ENCODE assay signal across 14 cellular contexts in genomic region chr2:64338910-64339500, GRCh38.
DNase-seq lines count a peak whose midpoint lies in the region; ATAC-seq, FAIRE-seq and TF ChIP-seq lines count a peak whose summit lies in the region.
"Had no signal": no experiment of that assay in that cellular context is flagged by ENCODE, and none has a peak within 500 bp of the region (broad histone marks: within the 10 kb centered on the region; RNA-seq: fewer than 3 reads in every experiment).

No MANE protein-coding gene starts in this region.

- no peak overlapping the region for H4K91ac ChIP-seq in IMR-90 (ENCODE audit: insufficient read depth, low read depth, low read length)

- H3K4me3 ChIP-seq in IMR-90 (ENCODE audit: insufficient read depth, low read depth, low read length): no peak overlapping the region
- H3K4me3 ChIP-seq: body of pancreas, lung, right lobe of liver had no signal

- TF ChIP-seq CTCF in IMR-90 (conservative IDR thresholded peaks at IDR 0.05; ENCODE audit: low read depth, low read length) (no peak), HFFc6 (IDR thresholded peaks at IDR 0.05) (no peak)

- H3K9me3 Mint-ChIP-seq in activated naive CD8-positive, alpha-beta T cell treated with anti-CD3 and anti-CD28 coated beads for 36 hours: no peaks in the 10 kb centered on the region
- no peaks in the 10 kb centered on the region for H3K9me3 Mint-ChIP-seq in natural killer cell treated with Interleukin-12 subunit alpha and Interleukin-12 subunit beta and Interleukin-15 and Interleukin-18, amount 100 ng/mL, for 72 hours
- no peaks in the 10 kb centered on the region for H3K9me3 Mint-ChIP-seq in HFFc6

- BruUV-seq in IMR-90 (replicated peaks; lab: Mats Ljungman, UMichigan): no TSS peak

- no peak for TF ChIP-seq POLR2A in IMR-90 (IDR thresholded peaks at IDR 0.05; ENCODE audit: low read depth, low read length)

- H3K4me2 ChIP-seq in IMR-90 (ENCODE audit: low read depth, low read length): no peak overlapping the region

- H3K27ac ChIP-seq in IMR-90 (ENCODE audit: insufficient read depth, low read length): no peak overlapping the region
- H3K27ac ChIP-seq: 22Rv1, body of pancreas, right lobe of liver had no signal

- H2BK120ac ChIP-seq in IMR-90 (ENCODE audit: low read depth, low read length): no peak overlapping the region

- H3K14ac ChIP-seq in IMR-90 (replicated peaks; ENCODE audit: low read depth, low read length): no peak overlapping the region

- dilution Hi-C loops in IMR-90 (cut with HindIII; ENCODE audit: low sequenced_read_pairs, unreplicated experiment): no loop called here

- no peak overlapping the region for H3K18ac ChIP-seq in IMR-90 (ENCODE audit: low read depth, low read length)

- no peak for ATAC-seq in IMR-90 (ENCODE audit: low read depth)
- peak; percentile 50 to 55 for ATAC-seq in natural killer cell treated with Interleukin-12 subunit alpha and Interleukin-12 subunit beta and Interleukin-15 and Interleukin-18, amount 100 ng/mL, for 72 hours
- ATAC-seq: body of pancreas, right lobe of liver had no signal

- H4K20me1 ChIP-seq in IMR-90 (ENCODE audit: insufficient read depth, low read length): no peaks in the 10 kb centered on the region

- no peak overlapping the region for H2BK20ac ChIP-seq in IMR-90 (ENCODE audit: low read depth, low read length)

- in situ Hi-C loops in IMR-90 (cut with MboI; ENCODE audit: low sequenced_read_pairs): loop anchor here (10.0 to 25.0 kb wide), 2 partner anchors 536 to 698 kb away; no protein-coding TSS in a partner anchor

- H3K27me3 Mint-ChIP-seq in activated naive CD8-positive, alpha-beta T cell treated with anti-CD3 and anti-CD28 coated beads for 36 hours: no peaks in the 10 kb centered on the region
- H3K27me3 Mint-ChIP-seq in natural killer cell treated with Interleukin-12 subunit alpha and Interleukin-12 subunit beta and Interleukin-15 and Interleukin-18, amount 100 ng/mL, for 72 hours: peaks cover 0 to 10% of the 10 kb centered on the region in 2 donors
- peaks cover 35% of the 10 kb centered on the region for H3K27me3 Mint-ChIP-seq in HFFc6 (ENCODE audit: insufficient read depth)

- H2AFZ ChIP-seq in IMR-90 (replicated peaks; ENCODE audit: low read length, poor library complexity): no peak overlapping the region

- H3K23ac ChIP-seq in IMR-90 (ENCODE audit: low read depth, low read length): no peak overlapping the region

- no peaks in the 10 kb centered on the region for H3K79me1 ChIP-seq in IMR-90 (ENCODE audit: low read depth in 1 of 2, low read length in 2 of 2)

- H3K9me3 ChIP-seq in IMR-90 (ENCODE audit: control insufficient read depth, insufficient read depth, low read length): no peaks in the 10 kb centered on the region
- H3K9me3 ChIP-seq: body of pancreas, right lobe of liver had no signal

- peaks cover 23% of the 10 kb centered on the region for H3K27me3 ChIP-seq in IMR-90 (ENCODE audit: control insufficient read depth, insufficient read depth, low read length)
- H3K27me3 ChIP-seq: body of pancreas, right lobe of liver had no signal

- no peak overlapping the region for H3K4me3 Mint-ChIP-seq in activated naive CD8-positive, alpha-beta T cell treated with anti-CD3 and anti-CD28 coated beads for 36 hours
- no peak overlapping the region for H3K4me3 Mint-ChIP-seq in natural killer cell treated with Interleukin-12 subunit alpha and Interleukin-12 subunit beta and Interleukin-15 and Interleukin-18, amount 100 ng/mL, for 72 hours
- no peak overlapping the region for H3K4me3 Mint-ChIP-seq in HFFc6

- WGBS in IMR-90 (ENCODE audit: extremely low coverage in 2 of 2, insufficient read length in 1 of 2), 2 experiments: 0% methylated on average over 1 of the region's 5 CpGs; no CpG with 5 or more reads in 1 of the 2 experiments

- FAIRE-seq in frontal cortex (lab: Jason Lieb, UNC): no peak

- H2BK15ac ChIP-seq in IMR-90 (ENCODE audit: low read depth, low read length): no peak overlapping the region

- no peak overlapping the region for H4K5ac ChIP-seq in IMR-90 (ENCODE audit: low read depth, low read length)

- no peak overlapping the region for H3K27ac Mint-ChIP-seq in activated naive CD8-positive, alpha-beta T cell treated with anti-CD3 and anti-CD28 coated beads for 36 hours
- no peak overlapping the region for H3K27ac Mint-ChIP-seq in natural killer cell treated with Interleukin-12 subunit alpha and Interleukin-12 subunit beta and Interleukin-15 and Interleukin-18, amount 100 ng/mL, for 72 hours
- H3K27ac Mint-ChIP-seq in HFFc6: no peak overlapping the region

- H3K36me3 ChIP-seq in IMR-90 (ENCODE audit: control insufficient read depth, insufficient read depth, low read length): no peaks in the 10 kb centered on the region
- H3K36me3 ChIP-seq: right lobe of liver had no signal

- CTCF ChIA-PET in IMR-90 (lab: Yijun Ruan, JAX): interaction anchor here (1.6 kb wide), 1 partner anchor 8 kb away, joined by 3 read pairs; no protein-coding TSS in a partner anchor

- H3K4me1 ChIP-seq in IMR-90 (ENCODE audit: control insufficient read depth, insufficient read depth, low read length): no peaks in the 10 kb centered on the region
- H3K4me1 ChIP-seq: body of pancreas, right lobe of liver had no signal

- H3K9ac ChIP-seq in IMR-90 (ENCODE audit: low read depth, low read length): no peak overlapping the region

- TF ChIP-seq RAD21 in IMR-90 (IDR thresholded peaks at IDR 0.05; ENCODE audit: low read length): no peak

- POLR2A ChIA-PET in IMR-90 (lab: Charles Lee; ENCODE audit: unreplicated experiment): no interaction called here

- H2AK9ac ChIP-seq in IMR-90 (replicated peaks; ENCODE audit: low read depth, low read length, poor library complexity): peak overlapping the region; percentile 31

- H3K4me1 Mint-ChIP-seq in activated naive CD8-positive, alpha-beta T cell treated with anti-CD3 and anti-CD28 coated beads for 36 hours: peaks cover 8% of the 10 kb centered on the region
- no peaks in the 10 kb centered on the region for H3K4me1 Mint-ChIP-seq in natural killer cell treated with Interleukin-12 subunit alpha and Interleukin-12 subunit beta and Interleukin-15 and Interleukin-18, amount 100 ng/mL, for 72 hours (ENCODE audit: low read depth in 2 of 2)
- no peaks in the 10 kb centered on the region for H3K4me1 Mint-ChIP-seq in HFFc6 (ENCODE audit: low read depth)

- H3K36me3 Mint-ChIP-seq in activated naive CD8-positive, alpha-beta T cell treated with anti-CD3 and anti-CD28 coated beads for 36 hours: no peaks in the 10 kb centered on the region
- H3K36me3 Mint-ChIP-seq in natural killer cell treated with Interleukin-12 subunit alpha and Interleukin-12 subunit beta and Interleukin-15 and Interleukin-18, amount 100 ng/mL, for 72 hours: no peaks in the 10 kb centered on the region
- no peaks in the 10 kb centered on the region for H3K36me3 Mint-ChIP-seq in HFFc6 (ENCODE audit: low read depth)

- H3K4ac ChIP-seq in IMR-90 (ENCODE audit: low read depth, low read length): no peak overlapping the region

- DNase-seq in NCI-H1417 (lab: John Stamatoyannopoulos, UW) (peak; percentile 39 to 75 (median 55)), NCI-H1417 treated with DMSO at 0.1 percent for 48 hours (lab: John Stamatoyannopoulos, UW) (no peak), IMR-90 (no peak), frontal cortex (ENCODE audit: low spot score in 2 of 2) (no peak), HFFc6 (no peak), NCI-H1436 treated with DMSO at 0.1 percent for 48 hours (lab: John Stamatoyannopoulos, UW) (no peak)
- peak; percentile 49 for DNase-seq in activated naive CD8-positive, alpha-beta T cell treated with anti-CD3 and anti-CD28 coated beads for 36 hours
- no peak for DNase-seq in natural killer cell treated with Interleukin-12 subunit alpha and Interleukin-12 subunit beta and Interleukin-15 and Interleukin-18, amount 100 ng/mL, for 72 hours (ENCODE audit: low spot score)
- DNase-seq: body of pancreas; NCI-H748 treated with DMSO at 0.1 percent for 48 hours; stimulated activated naive CD4-positive, alpha-beta T cell had no signal

- H4K8ac ChIP-seq in IMR-90 (ENCODE audit: low read depth in 2 of 2, low read length in 2 of 2): no peak overlapping the region

- no peak overlapping the region for H3K56ac ChIP-seq in IMR-90 (ENCODE audit: extremely low read depth, insufficient read depth, low read length)

- H3K9me1 ChIP-seq in IMR-90 (ENCODE audit: insufficient read depth, low read length): no peaks in the 10 kb centered on the region

- intact Hi-C loops in IMR-90 (cut with micrococcal nuclease): loop anchor here (10.0 kb wide), 1 partner anchor 416 kb away; no protein-coding TSS in a partner anchor

- H2AK5ac ChIP-seq in IMR-90 (ENCODE audit: low read depth, low read length): no peak overlapping the region

- H2BK5ac ChIP-seq in IMR-90 (ENCODE audit: low read depth, low read length, poor library complexity, severe bottlenecking): no peak overlapping the region

TF ChIP-seq in IMR-90, 13 proteins besides CTCF, POLR2A, EP300 and RAD21:
- TF ChIP-seq MAFK (IDR thresholded peaks at IDR 0.05; ENCODE audit: low read depth, low read length) (no peak), CHD1 (IDR thresholded peaks at IDR 0.05; ENCODE audit: low read depth, low read length) (no peak), MXI1 (IDR thresholded peaks at IDR 0.05; ENCODE audit: borderline replicate concordance, low read depth, low read length) (no peak), BHLHE40 (IDR thresholded peaks at IDR 0.05; ENCODE audit: low read depth, low read length) (no peak), RFX5 (IDR thresholded peaks at IDR 0.05; ENCODE audit: low read depth, low read length) (no peak), FOS (IDR thresholded peaks at IDR 0.05; ENCODE audit: low read depth, low read length) (no peak), SMC3 (IDR thresholded peaks at IDR 0.05; ENCODE audit: low read depth, low read length) (no peak), RCOR1 (IDR thresholded peaks at IDR 0.05; ENCODE audit: insufficient replicate concordance, low read length) (no peak), CEBPB (IDR thresholded peaks at IDR 0.05; ENCODE audit: low read depth, low read length) (no peak)
- TF ChIP-seq, protein P1, sequence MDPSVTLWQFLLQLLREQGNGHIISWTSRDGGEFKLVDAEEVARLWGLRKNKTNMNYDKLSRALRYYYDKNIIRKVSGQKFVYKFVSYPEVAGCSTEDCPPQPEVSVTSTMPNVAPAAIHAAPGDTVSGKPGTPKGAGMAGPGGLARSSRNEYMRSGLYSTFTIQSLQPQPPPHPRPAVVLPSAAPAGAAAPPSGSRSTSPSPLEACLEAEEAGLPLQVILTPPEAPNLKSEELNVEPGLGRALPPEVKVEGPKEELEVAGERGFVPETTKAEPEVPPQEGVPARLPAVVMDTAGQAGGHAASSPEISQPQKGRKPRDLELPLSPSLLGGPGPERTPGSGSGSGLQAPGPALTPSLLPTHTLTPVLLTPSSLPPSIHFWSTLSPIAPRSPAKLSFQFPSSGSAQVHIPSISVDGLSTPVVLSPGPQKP (IDR thresholded peaks at IDR 0.05; ENCODE audit: borderline replicate concordance, low read depth, low read length): no peak

Comparison
In these comparisons a context has a peak if more than half of its experiments do, and no peak if none do; other contexts are left out.
1. DNase-seq: peak in NCI-H1417 (3 of 3) and activated naive CD8-positive, alpha-beta T cell treated with anti-CD3 and anti-CD28 coated beads for 36 hours (single experiment); none in NCI-H1417 treated with DMSO at 0.1 percent for 48 hours (single experiment), IMR-90 (single experiment), natural killer cell treated with Interleukin-12 subunit alpha and Interleukin-12 subunit beta and Interleukin-15 and Interleukin-18, amount 100 ng/mL, for 72 hours (single experiment), frontal cortex (0 of 2), HFFc6 (single experiment) and NCI-H1436 treated with DMSO at 0.1 percent for 48 hours (single experiment).